14 cellular contexts compared by ENCODE assay signal in genomic region chr1:94773931-94774422, GRCh38. TPM values are rescaled to one million over a fixed set of nuclear protein-coding genes. Genes with fewer than 3 reads are reported as not detected.
A peak's percentile ranks its signal among the peaks of the same experiment; 100 is the strongest.
DNase-seq lines count a peak whose midpoint lies in the region; FAIRE-seq and TF ChIP-seq lines count a peak whose summit lies in the region.
"Had no signal": no experiment of that assay in that cellular context is flagged by ENCODE, and none has a peak within 500 bp of the region (broad histone marks: within the 10 kb centered on the region; RNA-seq: fewer than 3 reads in every experiment).

No MANE protein-coding gene starts in this region.

- no peak overlapping the region for H3K4me3 ChIP-seq in BLaER1
- H3K4me3 ChIP-seq in esophagus muscularis mucosa: no peak overlapping the region
- H3K4me3 ChIP-seq in small intestine (ENCODE audit: low read depth in 1 of 2, low read length in 2 of 2): no peak overlapping the region
- H3K4me3 ChIP-seq: skin epidermis had no signal

- H3K4me1 ChIP-seq in BLaER1 (peaks cover 22% of the 10 kb centered on the region), esophagus muscularis mucosa (no peaks in the 10 kb centered on the region), small intestine (ENCODE audit: control insufficient read depth in 2 of 2, insufficient read depth in 1 of 2, low read depth in 1 of 2, low read length in 1 of 2) (no peaks in the 10 kb centered on the region)

- no peak for TF ChIP-seq POLR2A in esophagus muscularis mucosa (IDR thresholded peaks at IDR 0.05; ENCODE audit: low read depth)

- peak overlapping the region; percentile 64 to 97 (median 95) for H3K27ac Mint-ChIP-seq in nephron
- H3K27ac Mint-ChIP-seq: CD4-positive, alpha-beta T cell had no signal

- no peaks in the 10 kb centered on the region for H4K20me1 ChIP-seq in BLaER1

- H3K9ac ChIP-seq in BLaER1: no peak overlapping the region

- no peaks in the 10 kb centered on the region for H3K36me3 Mint-ChIP-seq in nephron (ENCODE audit: low read depth)

- H3K4me3 Mint-ChIP-seq in nephron: peak overlapping the region in 1 of 3 experiments; percentile 14
- H3K4me3 Mint-ChIP-seq: CD4-positive, alpha-beta T cell had no signal

- peaks cover 15% of the 10 kb centered on the region for H3K4me1 Mint-ChIP-seq in nephron

- H3K9me3 ChIP-seq in BLaER1: no peaks in the 10 kb centered on the region
- H3K9me3 ChIP-seq in esophagus muscularis mucosa: no peaks in the 10 kb centered on the region
- H3K9me3 ChIP-seq in small intestine (ENCODE audit: control insufficient read depth, low read depth): no peaks in the 10 kb centered on the region

- H3K4me2 ChIP-seq in BLaER1: peak overlapping the region; percentile 49

- WGBS in esophagus muscularis mucosa: 87% methylated on average over 6 of the region's 8 CpGs
- WGBS in small intestine, 3 donors: 70 to 80% (median 79%) methylated on average over 8 of the region's 8 CpGs

- intact Hi-C loops in esophagus muscularis mucosa (cut with DNase I): no loop called here

- no peaks in the 10 kb centered on the region for H3K27me3 Mint-ChIP-seq in nephron (ENCODE audit: low read depth)

- DNase-seq in LHCN-M2 (ENCODE audit: low read depth) (peak; percentile 78), esophagus muscularis mucosa (ENCODE audit: extremely low spot score) (peak; percentile 91), caudate nucleus (lab: John Stamatoyannopoulos, UW) (no peak), small intestine (no peak), globus pallidus (ENCODE audit: low spot score) (no peak)
- no peak for DNase-seq in activated CD4-positive, alpha-beta T cell treated with anti-CD3 and anti-CD28 coated beads for 48 hours
- DNase-seq: aorta; CD4-positive, alpha-beta T cell; NCI-H1694; stimulated activated CD8-positive, alpha-beta memory T cell treated with anti-CD3 and anti-CD28 coated beads, Interleukin-4, amount 100 ng/mL, for 48 hours had no signal

- TF ChIP-seq CTCF in esophagus muscularis mucosa (IDR thresholded peaks at IDR 0.05) (no peak), nephron (IDR thresholded peaks at IDR 0.05; ENCODE audit: unreplicated experiment in 3 of 3) (no peak)

- no peaks in the 10 kb centered on the region for H3K9me3 Mint-ChIP-seq in nephron
- H3K9me3 Mint-ChIP-seq: CD4-positive, alpha-beta T cell had no signal

- H3K36me3 ChIP-seq in BLaER1 (no peaks in the 10 kb centered on the region), esophagus muscularis mucosa (no peaks in the 10 kb centered on the region), small intestine (ENCODE audit: control insufficient read depth in 2 of 2, insufficient read depth in 2 of 2, low read length in 2 of 2) (no peaks in the 10 kb centered on the region)

- no peak for TF ChIP-seq EP300 in esophagus muscularis mucosa (IDR thresholded peaks at IDR 0.05)

- H3K27me3 ChIP-seq in BLaER1 (no peaks in the 10 kb centered on the region), esophagus muscularis mucosa (no peaks in the 10 kb centered on the region), small intestine (ENCODE audit: control insufficient read depth in 2 of 2, insufficient read depth in 2 of 2, low read length in 2 of 2) (no peaks in the 10 kb centered on the region)

- H3K27ac ChIP-seq in BLaER1 (no peak overlapping the region), esophagus muscularis mucosa (replicated peaks in 1 of 4) (no peak overlapping the region), caudate nucleus (ENCODE audit: low read depth, low read length) (no peak overlapping the region), small intestine (ENCODE audit: low read depth in 1 of 2, low read length in 1 of 2) (no peak overlapping the region)

- FAIRE-seq in small intestine (lab: Jason Lieb, UNC): no peak
- FAIRE-seq: TTC549 had no signal

RNA-seq across cellular contexts. Expression of gene SLC44A3, which starts 46.2 kb away (rescaled TPM):
- total RNA-seq in LHCN-M2 (2014; rRNA removed): 1.2 and 1.5 TPM in 2 replicates
- 1.2 TPM for polyA plus RNA-seq in LHCN-M2 (2012)
- 1 to 10 TPM in 1 of 4 donors, under 1 TPM in 3; 0.63 to 1.7 (median 0.83) TPM for total RNA-seq in esophagus muscularis mucosa
- 10 to 100 TPM in 2 of 3 donors, 1 to 10 TPM in 1; 9.5 to 28.3 (median 10.7) TPM for polyA plus RNA-seq in small intestine

Comparison
In these comparisons a context has a peak if more than half of its experiments do, and no peak if none do; other contexts are left out.
1. DNase-seq: peak in LHCN-M2 (single experiment) and esophagus muscularis mucosa (single experiment); none in caudate nucleus (0 of 61), small intestine (single experiment), activated CD4-positive, alpha-beta T cell treated with anti-CD3 and anti-CD28 coated beads for 48 hours (single experiment) and globus pallidus (single experiment).